ENCODE assay signal across 8 cellular contexts in genomic region chr4:135575041-135575440, GRCh38.
"Had no signal": no experiment of that assay in that cellular context is flagged by ENCODE, and none has a peak within 500 bp of the region (broad histone marks: within the 10 kb centered on the region; RNA-seq: fewer than 3 reads in every experiment).

No MANE protein-coding gene starts in this region.

- H3K4me3 ChIP-seq: GM12878 had no signal

- FAIRE-seq: G401.6, GM12878, GM12891, GM12892, GM18507, GM19239 had no signal

- DNase-seq: GDM1, GF-D8 had no signal

- ATAC-seq: GM12878 had no signal
